Comparison of ENCODE assay signal across 3 cellular contexts in genomic region chr6:54354608-54355007, GRCh38.
TF ChIP-seq lines count a peak whose summit lies in the region.

No MANE protein-coding gene starts in this region.

TF ChIP-seq in SK-N-SH, 30 proteins besides CTCF, POLR2A, EP300 and RAD21:
- TF ChIP-seq REST (IDR thresholded peaks at IDR 0.05; ENCODE audit: low read depth, low read length) (no peak), SMC3 (IDR thresholded peaks at IDR 0.05; ENCODE audit: low read depth, low read length) (no peak), MXI1 (IDR thresholded peaks at IDR 0.05; ENCODE audit: low read depth, low read length) (no peak), RCOR1 (IDR thresholded peaks at IDR 0.05; ENCODE audit: low read length) (no peak), POLR2AphosphoS5 (IDR thresholded peaks at IDR 0.05; ENCODE audit: low read depth, low read length) (no peak), FOXM1 (IDR thresholded peaks at IDR 0.05; ENCODE audit: low read depth) (no peak), TAF1 (IDR thresholded peaks at IDR 0.05; ENCODE audit: borderline replicate concordance, low read depth, low read length) (no peak), FOXJ3 (CRISPR knock-in tag; IDR thresholded peaks at IDR 0.05) (no peak), GATA2 (CRISPR knock-in tag; IDR thresholded peaks at IDR 0.05) (no peak)

TF ChIP-seq in SK-N-SH treated with all-trans-retinoic acid at 6 μM for 48 hours, 23 proteins besides CTCF, POLR2A, EP300 and RAD21:
- no peak for TF ChIP-seq PATZ1 (CRISPR knock-in tag; IDR thresholded peaks at IDR 0.05; ENCODE audit: borderline replicate concordance)
- no peak for TF ChIP-seq CSDC2 (CRISPR knock-in tag; IDR thresholded peaks at IDR 0.05)
- no peak for TF ChIP-seq TOX (CRISPR knock-in tag; IDR thresholded peaks at IDR 0.05; ENCODE audit: borderline replicate concordance)
- TF ChIP-seq CREB5 (CRISPR knock-in tag; IDR thresholded peaks at IDR 0.05; ENCODE audit: low read depth): no peak
- no peak for TF ChIP-seq POU6F1 (CRISPR knock-in tag; IDR thresholded peaks at IDR 0.05; ENCODE audit: borderline replicate concordance, low read depth)
- TF ChIP-seq ISL1 (CRISPR knock-in tag; IDR thresholded peaks at IDR 0.05): no peak
- TF ChIP-seq ZNF70 (CRISPR knock-in tag; IDR thresholded peaks at IDR 0.05): no peak

TF ChIP-seq in IMR-90, 13 proteins besides CTCF, POLR2A, EP300 and RAD21:
- TF ChIP-seq ELK1 (IDR thresholded peaks at IDR 0.05; ENCODE audit: borderline replicate concordance, low read depth, low read length) (no peak), MAZ (IDR thresholded peaks at IDR 0.05; ENCODE audit: borderline replicate concordance, low read depth, low read length) (no peak), MAFK (IDR thresholded peaks at IDR 0.05; ENCODE audit: low read depth, low read length) (peak; percentile 64; the same call in 1 of the 2 replicates), FOS (IDR thresholded peaks at IDR 0.05; ENCODE audit: low read depth, low read length) (no peak)
